ENCODE assay signal across 19 cellular contexts in genomic region chr10:87776328-87776727, GRCh38.
"Had no signal": no experiment of that assay in that cellular context is flagged by ENCODE, and none has a peak within 500 bp of the region (broad histone marks: within the 10 kb centered on the region; RNA-seq: fewer than 3 reads in every experiment).

No MANE protein-coding gene starts in this region.

- H3K4me3 Mint-ChIP-seq: activated CD4-positive, alpha-beta T cell treated with anti-CD3 and anti-CD28 coated beads, Interleukin-2, amount 10 ng/mL, durations not matched to agents 24 days and 14 days; activated CD8-positive, alpha-beta T cell treated with anti-CD3 and anti-CD28 coated beads, Interleukin-2, amount 10 ng/mL, durations not matched to agents 7 days and 5 days; activated T-cell treated with anti-CD3 and anti-CD28 coated beads, Interleukin-2, amount 50 U/mL, for 4 hours; natural killer cell had no signal

- H2AFZ ChIP-seq: parathyroid adenoma had no signal

- FAIRE-seq: urothelium cell line had no signal

- ATAC-seq: activated CD8-positive, alpha-beta T cell treated with anti-CD3 and anti-CD28 coated beads, Interleukin-2, amount 10 ng/mL, durations not matched to agents 7 days and 5 days; activated T-cell treated with anti-CD3 and anti-CD28 coated beads, Interleukin-2, amount 50 U/mL, for 4 hours; lower lobe of right lung; natural killer cell had no signal

- H3K9me3 Mint-ChIP-seq: activated CD4-positive, alpha-beta T cell treated with anti-CD3 and anti-CD28 coated beads, Interleukin-2, amount 10 ng/mL, durations not matched to agents 24 days and 14 days; activated T-cell treated with anti-CD3 and anti-CD28 coated beads, Interleukin-2, amount 50 U/mL, for 4 hours; natural killer cell had no signal

- H3K79me2 ChIP-seq: parathyroid adenoma had no signal

- H3K27ac ChIP-seq: breast epithelium, lower lobe of right lung, parathyroid adenoma, sigmoid colon, tibial artery had no signal

- H3K4me3 ChIP-seq: breast epithelium, lower lobe of right lung, sigmoid colon, spleen, tibial artery had no signal

- H3K9ac ChIP-seq: parathyroid adenoma had no signal

- H3K27me3 Mint-ChIP-seq: activated CD4-positive, alpha-beta T cell treated with anti-CD3 and anti-CD28 coated beads, Interleukin-2, amount 10 ng/mL, durations not matched to agents 24 days and 14 days had no signal

- H3K4me1 ChIP-seq: breast epithelium, lower lobe of right lung, parathyroid adenoma, sigmoid colon, tibial artery had no signal

- H3K36me3 Mint-ChIP-seq: natural killer cell had no signal

- H3K9me3 ChIP-seq: breast epithelium, lower lobe of right lung, sigmoid colon, spleen, tibial artery had no signal

- DNase-seq: activated CD4-positive, alpha-beta T cell treated with anti-CD3 and anti-CD28 coated beads, Interleukin-2, amount 10 ng/mL, durations not matched to agents 24 days and 14 days; activated CD8-positive, alpha-beta T cell treated with anti-CD3 and anti-CD28 coated beads, Interleukin-2, amount 10 ng/mL, durations not matched to agents 7 days and 5 days; activated effector memory CD4-positive, alpha-beta T cell treated with anti-CD3 and anti-CD28 coated beads, Interleukin-2, amount 50 U/mL, for 16 hours; activated naive CD4-positive, alpha-beta T cell treated with anti-CD3 and anti-CD28 coated beads, Interleukin-2, amount 50 U/mL, for 16 hours; activated T-cell treated with anti-CD3 and anti-CD28 coated beads, Interleukin-2, amount 50 U/mL, for 4 hours; aorta; cortex of kidney; hippocampal formation; islet precursor cell; lower lobe of right lung; natural killer cell; sigmoid colon; spleen; stimulated activated CD8-positive, alpha-beta memory T cell treated with anti-CD3 and anti-CD28 coated beads, Interleukin-4, amount 100 ng/mL, for 48 hours; stimulated activated naive CD4-positive, alpha-beta T cell treated with Interleukin-2 at 50 U/mL for 16 hours; tibial artery had no signal

- H3K36me3 ChIP-seq: breast epithelium had no signal

- H3K27ac Mint-ChIP-seq: activated CD8-positive, alpha-beta T cell treated with anti-CD3 and anti-CD28 coated beads, Interleukin-2, amount 10 ng/mL, durations not matched to agents 7 days and 5 days had no signal

- H3K27me3 ChIP-seq: breast epithelium, sigmoid colon, spleen, tibial artery had no signal
